16 cellular contexts compared by ENCODE assay signal in genomic region chr9:116855881-116856662, GRCh38.
DNase-seq lines count a peak whose midpoint lies in the region; ATAC-seq and TF ChIP-seq lines count a peak whose summit lies in the region.
"Had no signal": no experiment of that assay in that cellular context is flagged by ENCODE, and none has a peak within 500 bp of the region (broad histone marks: within the 10 kb centered on the region; RNA-seq: fewer than 3 reads in every experiment).

No MANE protein-coding gene starts in this region.

- ATAC-seq in HCT116 (peak; percentile 42; the same call in 1 of the 2 replicates), left ventricle myocardium superior (no peak), GM19452 (IDR thresholded peaks at IDR 0.05; ENCODE audit: unreplicated experiment) (no peak)
- ATAC-seq: CD8-positive, alpha-beta T cell; natural killer cell; stimulated activated naive CD8-positive, alpha-beta T cell treated with anti-CD3 and anti-CD28 coated beads, Interleukin-15, amount 100 ng/mL, for 72 hours; T-cell had no signal

- H3K36me3 ChIP-seq in HCT116 (ENCODE audit: control insufficient read depth in 1 of 2, insufficient read depth in 2 of 2, low read length in 2 of 2): no peaks in the 10 kb centered on the region
- H3K36me3 ChIP-seq: right atrium auricular region had no signal

- no TSS peak for BruUV-seq in HCT116 (replicated peaks; lab: Mats Ljungman, UMichigan)

- TF ChIP-seq CTCF in HCT116 (IDR thresholded peaks at IDR 0.05 in 2 of 3, conservative IDR thresholded peaks at IDR 0.05 in 1 of 3; ENCODE audit: borderline replicate concordance in 1 of 3, insufficient read depth in 1 of 3, low read depth in 2 of 3, low read length in 2 of 3): no peak
- no peak for TF ChIP-seq CTCF in fibroblast of the aortic adventitia (IDR thresholded peaks at IDR 0.05; ENCODE audit: insufficient read depth, low read length)
- TF ChIP-seq CTCF in coronary artery (IDR thresholded peaks at IDR 0.05): no peak

- TF ChIP-seq POLR2A in HCT116 (IDR thresholded peaks at IDR 0.05; ENCODE audit: borderline replicate concordance, extremely low read depth, insufficient read depth, insufficient read length): no peak

- H4K20me1 ChIP-seq in HCT116 (ENCODE audit: insufficient read depth): no peaks in the 10 kb centered on the region

- peaks cover 15% of the 10 kb centered on the region for H3K27me3 ChIP-seq in HCT116 (ENCODE audit: insufficient read depth, low read length)
- H3K27me3 ChIP-seq: right atrium auricular region had no signal

- TF ChIP-seq RAD21 in HCT116 (IDR thresholded peaks at IDR 0.05; ENCODE audit: low read depth): no peak

- DNase-seq in HCT116 (ENCODE audit: low read depth, low spot score): no peak
- peak; percentile 93 for DNase-seq in NCI-H69 (lab: John Stamatoyannopoulos, UW)
- peak; percentile 10 for DNase-seq in fibroblast of the aortic adventitia (ENCODE audit: low read depth)
- DNase-seq in ureter (ENCODE audit: low spot score): peak; percentile 80
- no peak for DNase-seq in left ventricle myocardium superior
- DNase-seq in coronary artery (ENCODE audit: low spot score): no peak
- DNase-seq: activated CD4-positive, alpha-beta T cell treated with anti-CD3 and anti-CD28 coated beads for 48 hours; activated T-cell treated with anti-CD3 and anti-CD28 coated beads, Interleukin-2, amount 50 U/mL, for 24 hours; CD8-positive, alpha-beta T cell; KG1; natural killer cell; NCI-H1930; stimulated activated naive CD8-positive, alpha-beta T cell treated with anti-CD3 and anti-CD28 coated beads, Interleukin-15, amount 100 ng/mL, for 72 hours; T-cell had no signal

- no peak overlapping the region for H3K4me2 ChIP-seq in HCT116 (ENCODE audit: low read length)

- H3K9me2 ChIP-seq in HCT116 (ENCODE audit: insufficient read depth): no peaks in the 10 kb centered on the region

- H3K4me1 ChIP-seq in HCT116 (ENCODE audit: control insufficient read depth in 1 of 2, insufficient read depth in 2 of 2, low read length in 2 of 2): peaks cover 0 to 3% of the 10 kb centered on the region in 2 experiments; a peak in 1 of 4 replicates
- H3K4me1 ChIP-seq: right atrium auricular region had no signal

- no peaks in the 10 kb centered on the region for H3K9me3 ChIP-seq in HCT116 (ENCODE audit: control insufficient read depth in 1 of 2, insufficient read depth in 1 of 2, low read depth in 1 of 2, low read length in 2 of 2)
- H3K9me3 ChIP-seq: right atrium auricular region had no signal

- H3K9ac ChIP-seq in HCT116 (ENCODE audit: low read length): no peak overlapping the region

- H3K27ac ChIP-seq in HCT116 (ENCODE audit: low read depth, low read length) (no peak overlapping the region), coronary artery (no peak overlapping the region)
- H3K27ac ChIP-seq: right atrium auricular region had no signal

- H2AFZ ChIP-seq in HCT116 (ENCODE audit: low read depth, low read length, poor library complexity, severe bottlenecking): no peak overlapping the region

- intact Hi-C loops in HCT116 (cut with micrococcal nuclease) (no loop called here), left ventricle myocardium superior (cut with micrococcal nuclease) (no loop called here)

- CTCF ChIA-PET in HCT116 (lab: Charles Lee): no interaction called here

- RAD21 ChIA-PET in HCT116 (lab: Charles Lee; ENCODE audit: low non-redundant PET in 1 of 2, low total read pairs in 2 of 2, uncharacterized antibody in 2 of 2, unreplicated experiment in 2 of 2): no interaction called here

- H3K4me3 ChIP-seq in HCT116 (replicated peaks in 1 of 2; ENCODE audit: low read depth in 1 of 2, low read length in 2 of 2) (no peak overlapping the region), fibroblast of the aortic adventitia (ENCODE audit: low read depth, low read length) (no peak overlapping the region), coronary artery (no peak overlapping the region)
- H3K4me3 ChIP-seq: right atrium auricular region had no signal

- POLR2A ChIA-PET in HCT116 (lab: Charles Lee): no interaction called here

- no peaks in the 10 kb centered on the region for H3K79me2 ChIP-seq in HCT116 (ENCODE audit: insufficient read depth, low read length)

TF ChIP-seq in HCT116, 20 proteins besides CTCF, POLR2A, EP300 and RAD21:
- TF ChIP-seq SIN3A (IDR thresholded peaks at IDR 0.05; ENCODE audit: low read depth) (no peak), SP1 (IDR thresholded peaks at IDR 0.05; ENCODE audit: low read depth) (0 out of 2 replicates have a peak, but pooled peaks have one; percentile 8), EZH2 (IDR thresholded peaks at IDR 0.05) (no peak)

Comparison
In these comparisons a context has a peak if more than half of its experiments do, and no peak if none do; other contexts are left out.
1. DNase-seq: peak in NCI-H69 (single experiment), fibroblast of the aortic adventitia (single experiment) and ureter (single experiment); none in HCT116 (single experiment), left ventricle myocardium superior (single experiment) and coronary artery (single experiment).